Comparison of ENCODE assay signal across 18 cellular contexts in the genomic region with DNA sequence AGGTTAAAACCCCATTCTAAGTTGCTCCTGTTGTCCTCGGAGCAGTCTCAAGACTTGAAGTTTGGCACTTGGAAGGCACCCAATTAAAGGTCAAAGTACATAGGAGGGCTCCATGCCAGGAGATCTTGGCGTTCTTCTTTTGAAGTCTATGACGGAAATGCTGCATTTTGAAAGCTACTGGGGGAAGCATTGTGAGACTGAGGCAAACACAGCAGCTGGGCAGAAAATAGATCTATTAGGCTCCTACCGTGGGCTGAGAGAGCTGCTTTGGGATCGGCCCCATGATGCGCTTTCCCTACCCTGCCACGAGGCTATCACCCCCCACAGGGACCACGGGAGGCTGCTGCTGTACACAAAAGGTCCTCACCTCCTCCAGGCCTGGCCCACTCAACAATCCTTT. TPM values are rescaled to one million over a fixed set of nuclear protein-coding genes. Genes with fewer than 3 reads are reported as not detected.
DNase-seq lines count a peak whose midpoint lies in the region; ATAC-seq and TF ChIP-seq lines count a peak whose summit lies in the region.
"Had no signal": no experiment of that assay in that cellular context is flagged by ENCODE, and none has a peak within 500 bp of the region (broad histone marks: within the 10 kb centered on the region; RNA-seq: fewer than 3 reads in every experiment).

No MANE protein-coding gene starts in this region.

- H3K4me3 ChIP-seq in trophoblast cell (ENCODE audit: low read depth, low read length) (no peak overlapping the region), lower leg skin (ENCODE audit: low read depth, poor library complexity, severe bottlenecking) (no peak overlapping the region), PC-3 (ENCODE audit: low read length) (no peak overlapping the region)
- H3K4me3 ChIP-seq: ascending aorta had no signal

- H3K27ac ChIP-seq in angular gyrus (ENCODE audit: low read depth, low read length) (peak overlapping the region; percentile 51), trophoblast cell (ENCODE audit: low read depth, low read length) (no peak overlapping the region), PC-3 (ENCODE audit: low read length) (no peak overlapping the region)
- H3K27ac ChIP-seq: ascending aorta, KMS-11 had no signal

- CTCF ChIA-PET in PC-3 (lab: Charles Lee): no interaction called here

- no peaks in the 10 kb centered on the region for H3F3A ChIP-seq in PC-3 (ENCODE audit: low read length, unreplicated experiment)

- TF ChIP-seq CTCF in lower leg skin (IDR thresholded peaks at IDR 0.05): no peak
- no peak for TF ChIP-seq CTCF in PC-3 (conservative IDR thresholded peaks at IDR 0.05; ENCODE audit: low read depth, low read length)

- H3K79me2 ChIP-seq in trophoblast cell (ENCODE audit: control insufficient read depth, insufficient read depth, low read length, poor library complexity): peaks cover 4% of the 10 kb centered on the region
- H3K79me2 ChIP-seq in PC-3 (ENCODE audit: low read length): peaks cover 92% of the 10 kb centered on the region

- H2BK5ac ChIP-seq in trophoblast cell (ENCODE audit: low read depth, low read length, poor library complexity): no peak overlapping the region

- H4K8ac ChIP-seq in trophoblast cell (ENCODE audit: low read depth, low read length): no peak overlapping the region

- H3K23ac ChIP-seq in trophoblast cell (ENCODE audit: low read length): no peak overlapping the region

- H3K4me1 ChIP-seq in trophoblast cell (ENCODE audit: control insufficient read depth in 1 of 2, insufficient read depth in 2 of 2, low read length in 2 of 2) (peaks cover 0 to 2% of the 10 kb centered on the region in 2 experiments), PC-3 (ENCODE audit: insufficient read depth, low read length) (peaks cover 21% of the 10 kb centered on the region)
- H3K4me1 ChIP-seq: ascending aorta had no signal

- no peak overlapping the region for H2AK5ac ChIP-seq in trophoblast cell (ENCODE audit: low read length)

- DNase-seq in DMS 273 treated with DMSO at 0.1 percent for 48 hours (lab: John Stamatoyannopoulos, UW): peak; percentile 30
- DNase-seq in left cardiac atrium: no peak
- no peak for DNase-seq in trophoblast cell
- DNase-seq in AML-193 (lab: John Stamatoyannopoulos, UW): no peak
- DNase-seq in lower leg skin (ENCODE audit: low spot score in 2 of 2): no peak
- DNase-seq in NCI-H2029 treated with DMSO at 0.1 percent for 48 hours (lab: John Stamatoyannopoulos, UW): no peak
- DNase-seq in PC-3: no peak
- DNase-seq: activated CD8-positive, alpha-beta T cell treated with anti-CD3 and anti-CD28 coated beads, Interleukin-2, amount 10 ng/mL, durations not matched to agents 7 days and 5 days; activated effector memory CD4-positive, alpha-beta T cell treated with Interleukin-2 at 50 U/mL for 16 hours; endodermal cell; naive thymus-derived CD4-positive, alpha-beta T cell; NCI-H1417 treated with DMSO at 0.1 percent for 48 hours; NCI-H510A; retina; stimulated activated CD4-positive, alpha-beta T cell treated with anti-CD3 and anti-CD28 coated beads, Interleukin-4, amount 100 ng/mL, for 24 hours had no signal

- H3K4me2 ChIP-seq in trophoblast cell (ENCODE audit: low read length) (no peak overlapping the region), PC-3 (ENCODE audit: low read length) (no peak overlapping the region)
- H3K4me2 ChIP-seq: KMS-11 had no signal

- H3K9me3 ChIP-seq in trophoblast cell (ENCODE audit: insufficient read depth, low read depth, low read length) (peaks cover 2% of the 10 kb centered on the region), PC-3 (ENCODE audit: low read length) (no peaks in the 10 kb centered on the region)
- H3K9me3 ChIP-seq: ascending aorta had no signal

- H3K27me3 ChIP-seq in trophoblast cell (ENCODE audit: insufficient read depth, low read length) (no peaks in the 10 kb centered on the region), PC-3 (ENCODE audit: low read length) (no peaks in the 10 kb centered on the region)
- H3K27me3 ChIP-seq: ascending aorta had no signal

- no peaks in the 10 kb centered on the region for H3K9me2 ChIP-seq in PC-3 (replicated peaks; ENCODE audit: low read length)

- WGBS in trophoblast cell (ENCODE audit: extremely low coverage, insufficient coverage, insufficient read length): no CpG with 5 or more reads among the region's 8 CpGs
- 41 to 43% methylated on average over 8 of the region's 8 CpGs for WGBS in lower leg skin, 2 donors

- H3K18ac ChIP-seq in trophoblast cell (ENCODE audit: low read length): no peak overlapping the region

- intact Hi-C loops in left cardiac atrium (cut with DNase I): no loop called here
- intact Hi-C loops in lower leg skin (cut with DNase I; ENCODE audit: low total_unique reads): no loop called here
- intact Hi-C loops in PC-3 (cut with micrococcal nuclease): no loop called here

- BruUV-seq in PC-3 (replicated peaks; lab: Mats Ljungman, UMichigan): no TSS peak

- H2BK12ac ChIP-seq in trophoblast cell (ENCODE audit: low read length): no peak overlapping the region

- no peak for TF ChIP-seq POLR2A in lower leg skin (IDR thresholded peaks at IDR 0.05)

- H3K9ac ChIP-seq in trophoblast cell (ENCODE audit: low read length) (no peak overlapping the region), PC-3 (ENCODE audit: low read length) (no peak overlapping the region)
- H3K9ac ChIP-seq: KMS-11 had no signal

- H2BK120ac ChIP-seq in trophoblast cell (ENCODE audit: insufficient read depth, low read length, poor library complexity): no peak overlapping the region

- H2AFZ ChIP-seq in trophoblast cell (ENCODE audit: insufficient read depth, low read length, poor library complexity): no peak overlapping the region
- no peak overlapping the region for H2AFZ ChIP-seq in PC-3 (ENCODE audit: low read length)

- no peak overlapping the region for H3K14ac ChIP-seq in trophoblast cell (ENCODE audit: low read length)

- POLR2A ChIA-PET in PC-3 (lab: Charles Lee; ENCODE audit: unreplicated experiment): no interaction called here

- no peaks in the 10 kb centered on the region for H3K36me3 ChIP-seq in trophoblast cell (ENCODE audit: control insufficient read depth in 1 of 2, insufficient read depth in 2 of 2, low read length in 2 of 2)
- no peaks in the 10 kb centered on the region for H3K36me3 ChIP-seq in PC-3 (ENCODE audit: low read depth, low read length)
- H3K36me3 ChIP-seq: ascending aorta had no signal

- H3K79me1 ChIP-seq in trophoblast cell (ENCODE audit: low read length): no peaks in the 10 kb centered on the region

- peak; percentile 21 to 40 for ATAC-seq in left cardiac atrium
- ATAC-seq in PC-3: no peak
- ATAC-seq: activated CD8-positive, alpha-beta T cell treated with anti-CD3 and anti-CD28 coated beads, Interleukin-2, amount 10 ng/mL, durations not matched to agents 7 days and 5 days; naive thymus-derived CD4-positive, alpha-beta T cell had no signal

- H4K20me1 ChIP-seq in PC-3 (ENCODE audit: low read length): no peaks in the 10 kb centered on the region

- peak overlapping the region; percentile 53 for H3K4ac ChIP-seq in trophoblast cell (ENCODE audit: low read depth, low read length)

- H4K91ac ChIP-seq in trophoblast cell (ENCODE audit: low read depth, low read length): no peak overlapping the region

- no peak overlapping the region for H4K12ac ChIP-seq in trophoblast cell (ENCODE audit: low read depth, low read length)

RNA-seq across cellular contexts. Expression of a gene that starts 20.0 kb away (rescaled TPM):
- total RNA-seq in left cardiac atrium (1 to 10 TPM; 1.3 to 1.5 TPM), lower leg skin (1 to 10 TPM in 2 of 4 donors, under 1 TPM in 2; 0.27 to 2.8 (median 0.78) TPM), PC-3 (2014; rRNA removed) (7.5 and 8.2 TPM in 2 replicates)
- polyA plus RNA-seq in trophoblast cell (2013): 19.0 and 19.5 TPM in 2 replicates
- polyA plus RNA-seq: naive thymus-derived CD4-positive, alpha-beta T cell had no signal
